In genomic region chr10:11825796-11826414, GRCh38 we compare ENCODE assay signal across 1 cellular context.
TF ChIP-seq lines count a peak whose summit lies in the region.

No MANE protein-coding gene starts in this region.

TF ChIP-seq in K562, 482 proteins besides CTCF, POLR2A, EP300 and RAD21:
- TF ChIP-seq, protein P1, sequence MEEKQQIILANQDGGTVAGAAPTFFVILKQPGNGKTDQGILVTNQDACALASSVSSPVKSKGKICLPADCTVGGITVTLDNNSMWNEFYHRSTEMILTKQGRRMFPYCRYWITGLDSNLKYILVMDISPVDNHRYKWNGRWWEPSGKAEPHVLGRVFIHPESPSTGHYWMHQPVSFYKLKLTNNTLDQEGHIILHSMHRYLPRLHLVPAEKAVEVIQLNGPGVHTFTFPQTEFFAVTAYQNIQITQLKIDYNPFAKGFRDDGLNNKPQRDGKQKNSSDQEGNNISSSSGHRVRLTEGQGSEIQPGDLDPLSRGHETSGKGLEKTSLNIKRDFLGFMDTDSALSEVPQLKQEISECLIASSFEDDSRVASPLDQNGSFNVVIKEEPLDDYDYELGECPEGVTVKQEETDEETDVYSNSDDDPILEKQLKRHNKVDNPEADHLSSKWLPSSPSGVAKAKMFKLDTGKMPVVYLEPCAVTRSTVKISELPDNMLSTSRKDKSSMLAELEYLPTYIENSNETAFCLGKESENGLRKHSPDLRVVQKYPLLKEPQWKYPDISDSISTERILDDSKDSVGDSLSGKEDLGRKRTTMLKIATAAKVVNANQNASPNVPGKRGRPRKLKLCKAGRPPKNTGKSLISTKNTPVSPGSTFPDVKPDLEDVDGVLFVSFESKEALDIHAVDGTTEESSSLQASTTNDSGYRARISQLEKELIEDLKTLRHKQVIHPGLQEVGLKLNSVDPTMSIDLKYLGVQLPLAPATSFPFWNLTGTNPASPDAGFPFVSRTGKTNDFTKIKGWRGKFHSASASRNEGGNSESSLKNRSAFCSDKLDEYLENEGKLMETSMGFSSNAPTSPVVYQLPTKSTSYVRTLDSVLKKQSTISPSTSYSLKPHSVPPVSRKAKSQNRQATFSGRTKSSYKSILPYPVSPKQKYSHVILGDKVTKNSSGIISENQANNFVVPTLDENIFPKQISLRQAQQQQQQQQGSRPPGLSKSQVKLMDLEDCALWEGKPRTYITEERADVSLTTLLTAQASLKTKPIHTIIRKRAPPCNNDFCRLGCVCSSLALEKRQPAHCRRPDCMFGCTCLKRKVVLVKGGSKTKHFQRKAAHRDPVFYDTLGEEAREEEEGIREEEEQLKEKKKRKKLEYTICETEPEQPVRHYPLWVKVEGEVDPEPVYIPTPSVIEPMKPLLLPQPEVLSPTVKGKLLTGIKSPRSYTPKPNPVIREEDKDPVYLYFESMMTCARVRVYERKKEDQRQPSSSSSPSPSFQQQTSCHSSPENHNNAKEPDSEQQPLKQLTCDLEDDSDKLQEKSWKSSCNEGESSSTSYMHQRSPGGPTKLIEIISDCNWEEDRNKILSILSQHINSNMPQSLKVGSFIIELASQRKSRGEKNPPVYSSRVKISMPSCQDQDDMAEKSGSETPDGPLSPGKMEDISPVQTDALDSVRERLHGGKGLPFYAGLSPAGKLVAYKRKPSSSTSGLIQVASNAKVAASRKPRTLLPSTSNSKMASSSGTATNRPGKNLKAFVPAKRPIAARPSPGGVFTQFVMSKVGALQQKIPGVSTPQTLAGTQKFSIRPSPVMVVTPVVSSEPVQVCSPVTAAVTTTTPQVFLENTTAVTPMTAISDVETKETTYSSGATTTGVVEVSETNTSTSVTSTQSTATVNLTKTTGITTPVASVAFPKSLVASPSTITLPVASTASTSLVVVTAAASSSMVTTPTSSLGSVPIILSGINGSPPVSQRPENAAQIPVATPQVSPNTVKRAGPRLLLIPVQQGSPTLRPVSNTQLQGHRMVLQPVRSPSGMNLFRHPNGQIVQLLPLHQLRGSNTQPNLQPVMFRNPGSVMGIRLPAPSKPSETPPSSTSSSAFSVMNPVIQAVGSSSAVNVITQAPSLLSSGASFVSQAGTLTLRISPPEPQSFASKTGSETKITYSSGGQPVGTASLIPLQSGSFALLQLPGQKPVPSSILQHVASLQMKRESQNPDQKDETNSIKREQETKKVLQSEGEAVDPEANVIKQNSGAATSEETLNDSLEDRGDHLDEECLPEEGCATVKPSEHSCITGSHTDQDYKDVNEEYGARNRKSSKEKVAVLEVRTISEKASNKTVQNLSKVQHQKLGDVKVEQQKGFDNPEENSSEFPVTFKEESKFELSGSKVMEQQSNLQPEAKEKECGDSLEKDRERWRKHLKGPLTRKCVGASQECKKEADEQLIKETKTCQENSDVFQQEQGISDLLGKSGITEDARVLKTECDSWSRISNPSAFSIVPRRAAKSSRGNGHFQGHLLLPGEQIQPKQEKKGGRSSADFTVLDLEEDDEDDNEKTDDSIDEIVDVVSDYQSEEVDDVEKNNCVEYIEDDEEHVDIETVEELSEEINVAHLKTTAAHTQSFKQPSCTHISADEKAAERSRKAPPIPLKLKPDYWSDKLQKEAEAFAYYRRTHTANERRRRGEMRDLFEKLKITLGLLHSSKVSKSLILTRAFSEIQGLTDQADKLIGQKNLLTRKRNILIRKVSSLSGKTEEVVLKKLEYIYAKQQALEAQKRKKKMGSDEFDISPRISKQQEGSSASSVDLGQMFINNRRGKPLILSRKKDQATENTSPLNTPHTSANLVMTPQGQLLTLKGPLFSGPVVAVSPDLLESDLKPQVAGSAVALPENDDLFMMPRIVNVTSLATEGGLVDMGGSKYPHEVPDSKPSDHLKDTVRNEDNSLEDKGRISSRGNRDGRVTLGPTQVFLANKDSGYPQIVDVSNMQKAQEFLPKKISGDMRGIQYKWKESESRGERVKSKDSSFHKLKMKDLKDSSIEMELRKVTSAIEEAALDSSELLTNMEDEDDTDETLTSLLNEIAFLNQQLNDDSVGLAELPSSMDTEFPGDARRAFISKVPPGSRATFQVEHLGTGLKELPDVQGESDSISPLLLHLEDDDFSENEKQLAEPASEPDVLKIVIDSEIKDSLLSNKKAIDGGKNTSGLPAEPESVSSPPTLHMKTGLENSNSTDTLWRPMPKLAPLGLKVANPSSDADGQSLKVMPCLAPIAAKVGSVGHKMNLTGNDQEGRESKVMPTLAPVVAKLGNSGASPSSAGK (IDR thresholded peaks at IDR 0.05): no peak
- TF ChIP-seq CEBPB (tag; IDR thresholded peaks at IDR 0.05) (peak; percentile 40; the same call in 1 of the 2 replicates), THRAP3 (IDR thresholded peaks at IDR 0.05; ENCODE audit: borderline replicate concordance) (0 out of 2 replicates have a peak, but pooled peaks have one; percentile 33)
- TF ChIP-seq, protein P2, sequence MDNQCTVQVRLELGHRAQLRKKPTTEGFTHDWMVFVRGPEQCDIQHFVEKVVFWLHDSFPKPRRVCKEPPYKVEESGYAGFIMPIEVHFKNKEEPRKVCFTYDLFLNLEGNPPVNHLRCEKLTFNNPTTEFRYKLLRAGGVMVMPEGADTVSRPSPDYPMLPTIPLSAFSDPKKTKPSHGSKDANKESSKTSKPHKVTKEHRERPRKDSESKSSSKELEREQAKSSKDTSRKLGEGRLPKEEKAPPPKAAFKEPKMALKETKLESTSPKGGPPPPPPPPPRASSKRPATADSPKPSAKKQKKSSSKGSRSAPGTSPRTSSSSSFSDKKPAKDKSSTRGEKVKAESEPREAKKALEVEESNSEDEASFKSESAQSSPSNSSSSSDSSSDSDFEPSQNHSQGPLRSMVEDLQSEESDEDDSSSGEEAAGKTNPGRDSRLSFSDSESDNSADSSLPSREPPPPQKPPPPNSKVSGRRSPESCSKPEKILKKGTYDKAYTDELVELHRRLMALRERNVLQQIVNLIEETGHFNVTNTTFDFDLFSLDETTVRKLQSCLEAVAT (IDR thresholded peaks at IDR 0.05): peak in 1 of 2 experiments; percentile 58; a peak in 2 of 4 replicates
- TF ChIP-seq, protein P3, sequence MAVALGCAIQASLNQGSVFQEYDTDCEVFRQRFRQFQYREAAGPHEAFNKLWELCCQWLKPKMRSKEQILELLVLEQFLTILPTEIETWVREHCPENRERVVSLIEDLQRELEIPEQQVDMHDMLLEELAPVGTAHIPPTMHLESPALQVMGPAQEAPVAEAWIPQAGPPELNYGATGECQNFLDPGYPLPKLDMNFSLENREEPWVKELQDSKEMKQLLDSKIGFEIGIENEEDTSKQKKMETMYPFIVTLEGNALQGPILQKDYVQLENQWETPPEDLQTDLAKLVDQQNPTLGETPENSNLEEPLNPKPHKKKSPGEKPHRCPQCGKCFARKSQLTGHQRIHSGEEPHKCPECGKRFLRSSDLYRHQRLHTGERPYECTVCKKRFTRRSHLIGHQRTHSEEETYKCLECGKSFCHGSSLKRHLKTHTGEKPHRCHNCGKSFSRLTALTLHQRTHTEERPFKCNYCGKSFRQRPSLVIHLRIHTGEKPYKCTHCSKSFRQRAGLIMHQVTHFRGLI (CRISPR knock-in tag; IDR thresholded peaks at IDR 0.05): no peak
